ENCODE assay signal across 8 cellular contexts in the genomic region with DNA sequence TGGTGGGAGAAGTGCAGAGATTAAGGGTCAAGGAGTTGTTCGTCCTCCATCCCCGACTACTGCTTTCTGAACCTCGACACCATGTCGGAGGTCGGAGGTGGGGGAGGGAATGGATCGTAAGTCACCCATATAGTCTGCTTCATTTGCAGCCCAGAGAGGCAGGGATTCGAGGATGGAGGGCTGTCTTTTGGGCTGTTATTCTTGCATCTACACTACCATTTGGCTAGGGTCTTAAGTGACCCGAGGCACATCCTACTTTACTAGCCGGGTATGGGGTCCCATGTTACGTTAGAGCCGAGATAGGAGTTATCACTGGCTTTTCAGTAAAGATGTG. TPM values are rescaled to one million over a fixed set of nuclear protein-coding genes. Genes with fewer than 3 reads are reported as not detected.
DNase-seq lines count a peak whose midpoint lies in the region; ATAC-seq and TF ChIP-seq lines count a peak whose summit lies in the region.

No MANE protein-coding gene starts in this region.

- no peak overlapping the region for H2BK15ac ChIP-seq in mesendoderm (replicated peaks; ENCODE audit: low read depth)

- no peaks in the 10 kb centered on the region for H3K27me3 ChIP-seq in heart right ventricle
- H3K27me3 ChIP-seq in mesendoderm (ENCODE audit: insufficient read depth, low read length, poor library complexity): no peaks in the 10 kb centered on the region
- H3K27me3 ChIP-seq in uterus: no peaks in the 10 kb centered on the region

- peaks cover 56% of the 10 kb centered on the region for H3K4me1 Mint-ChIP-seq in brain

- H3K4me1 ChIP-seq in heart right ventricle (peaks cover 5 to 40% (median 29%) of the 10 kb centered on the region in 9 donors), mesendoderm (ENCODE audit: control insufficient read depth, low read depth, low read length) (peaks cover 2% of the 10 kb centered on the region), uterus (peaks cover 0 to 4% of the 10 kb centered on the region in 2 donors)

- H3K9me3 ChIP-seq in heart right ventricle: no peaks in the 10 kb centered on the region
- H3K9me3 ChIP-seq in uterus: no peaks in the 10 kb centered on the region

- H3K4me3 Mint-ChIP-seq in brain: peak overlapping the region; percentile 90 to 93 (median 92)

- H3K4me2 ChIP-seq in mesendoderm (ENCODE audit: low read length): peak overlapping the region; percentile 91

- peak overlapping the region; percentile 93 for H3K18ac ChIP-seq in mesendoderm (ENCODE audit: low read length)

- no peak overlapping the region for H4K5ac ChIP-seq in mesendoderm (ENCODE audit: low read length)

- no peak for TF ChIP-seq POLR2A in uterus (IDR thresholded peaks at IDR 0.05)

- WGBS in heart right ventricle, 2 donors: 6 to 7% methylated on average over 11 of the region's 11 CpGs
- no CpG with 5 or more reads among the region's 11 CpGs for WGBS in mesendoderm (ENCODE audit: extremely low coverage, insufficient coverage, low lambda C conversion rate)

- peak overlapping the region; percentile 92 for H3K4ac ChIP-seq in mesendoderm (ENCODE audit: low read depth, low read length)

- H3K9ac ChIP-seq in mesendoderm (ENCODE audit: low read length): peak overlapping the region; percentile 82

- H3K27ac Mint-ChIP-seq in brain: peak overlapping the region; percentile 94 to 98 (median 97)

- no peak overlapping the region for H4K8ac ChIP-seq in mesendoderm (ENCODE audit: low read depth, low read length)

- no peak overlapping the region for H2BK120ac ChIP-seq in mesendoderm (ENCODE audit: low read depth, low read length)

- intact Hi-C loops in heart right ventricle (cut with DNase I): no loop called here
- intact Hi-C loops in Right ventricle myocardium superior (cut with DNase I): no loop called here
- intact Hi-C loops in uterus (cut with DNase I; ENCODE audit: low total_unique reads): no loop called here

- DNase-seq in heart right ventricle (no peak), Right ventricle myocardium superior (no peak), mesendoderm (no peak), uterus (no peak), GOT3 (lab: John Stamatoyannopoulos, UW) (no peak), HUDEP-2 (lab: John Stamatoyannopoulos, UW; ENCODE audit: unreplicated experiment in 76 of 76) (no peak)
- DNase-seq in activated effector memory CD4-positive, alpha-beta T cell treated with Interleukin-2 at 50 U/mL for 16 hours: no peak

- H3K9me3 Mint-ChIP-seq in brain: peaks cover 0 to 2% (median 0%) of the 10 kb centered on the region in 5 experiments

- peaks cover 9% of the 10 kb centered on the region for H3K27me3 Mint-ChIP-seq in brain

- peak overlapping the region; percentile 91 for H3K56ac ChIP-seq in mesendoderm (ENCODE audit: low read length)

- no peak overlapping the region for H3K23ac ChIP-seq in mesendoderm (ENCODE audit: low read length)

- H3K36me3 ChIP-seq in heart right ventricle (peaks cover 0 to 64% (median 5%) of the 10 kb centered on the region in 9 donors), mesendoderm (ENCODE audit: control insufficient read depth, insufficient read depth, low read length) (no peaks in the 10 kb centered on the region), uterus (no peaks in the 10 kb centered on the region)

- peaks cover 22% of the 10 kb centered on the region for H3K36me3 Mint-ChIP-seq in brain

- H3K27ac ChIP-seq in heart right ventricle (peak overlapping the region in 9 of 10 donors; percentile 71 to 95 (median 91)), mesendoderm (ENCODE audit: low read depth, low read length) (no peak overlapping the region), uterus (peak overlapping the region; percentile 85 to 88)

- no peak overlapping the region for H2BK5ac ChIP-seq in mesendoderm (ENCODE audit: low read length)

- H3K79me1 ChIP-seq in mesendoderm (ENCODE audit: low read length): peaks cover 5% of the 10 kb centered on the region

- TF ChIP-seq CTCF in heart right ventricle (IDR thresholded peaks at IDR 0.05) (no peak), brain (conservative IDR thresholded peaks at IDR 0.05) (no peak), uterus (IDR thresholded peaks at IDR 0.05) (no peak)

- H3K4me3 ChIP-seq in heart right ventricle (peak overlapping the region; percentile 55 to 99 (median 96)), mesendoderm (ENCODE audit: low read length) (peak overlapping the region; percentile 43), uterus (peak overlapping the region; percentile 85 to 92)

- no peaks in the 10 kb centered on the region for H3K79me2 ChIP-seq in mesendoderm (ENCODE audit: control insufficient read depth, insufficient read depth, low read length)

- no peak overlapping the region for H2AK5ac ChIP-seq in mesendoderm (ENCODE audit: low read length)

- ATAC-seq in heart right ventricle (no peak), Right ventricle myocardium superior (ENCODE audit: poor library complexity) (no peak)

RNA-seq across cellular contexts. Expression of a gene that starts 0.6 kb away (rescaled TPM):
- total RNA-seq in heart right ventricle (10 to 100 TPM in 9 of 10 donors, 1 to 10 TPM in 1; 8.8 to 24.0 (median 14.7) TPM), Right ventricle myocardium superior (19.0 TPM), uterus (10 to 100 TPM in 3 of 4 donors, 1 to 10 TPM in 1; 4.1 to 38.1 (median 29.9) TPM)
- polyA plus RNA-seq in heart right ventricle (10 to 100 TPM; 13.2 to 22.4 TPM), brain (ENCODE audit: insufficient read depth, low read depth, low replicate concordance) (46.7 TPM)
- polyA plus RNA-seq in mesendoderm (2013, experiment 1 of 2): 16.1 TPM
- polyA plus RNA-seq in mesendoderm (2013, experiment 2 of 2): 15.7 TPM

RNA-seq across cellular contexts. Expression of a gene that starts 6.1 kb away (rescaled TPM):
- 10 to 100 TPM; 63.9 to 88.3 (median 74.9) TPM for total RNA-seq in heart right ventricle
- polyA plus RNA-seq in heart right ventricle: 100 to 1,000 TPM in 1 of 2 donors, 10 to 100 TPM in 1; 43.0 to 142 TPM
- 81.0 TPM for total RNA-seq in Right ventricle myocardium superior
- polyA plus RNA-seq in brain (ENCODE audit: insufficient read depth, low read depth, low replicate concordance): 142 TPM
- polyA plus RNA-seq in mesendoderm (2013, experiment 1 of 2): 86.6 TPM
- polyA plus RNA-seq in mesendoderm (2013, experiment 2 of 2): 89.9 TPM
- total RNA-seq in uterus: 100 to 1,000 TPM in 1 of 4 donors, 10 to 100 TPM in 2, 1 to 10 TPM in 1; 2.0 to 111 (median 62.9) TPM

RNA-seq across cellular contexts. Expression of a gene that starts 6.3 kb away (rescaled TPM):
- total RNA-seq in heart right ventricle (10 to 100 TPM in 8 of 10 donors, 1 to 10 TPM in 2; 8.5 to 19.8 (median 15.0) TPM), Right ventricle myocardium superior (17.1 TPM), uterus (10 to 100 TPM; 11.3 to 40.5 (median 21.6) TPM)
- polyA plus RNA-seq in heart right ventricle (10 to 100 TPM in 1 of 2 donors, 1 to 10 TPM in 1; 10.0 to 58.5 TPM), brain (ENCODE audit: insufficient read depth, low read depth, low replicate concordance) (25.7 TPM)
- polyA plus RNA-seq in mesendoderm (2013, experiment 1 of 2): 8.0 TPM
- polyA plus RNA-seq in mesendoderm (2013, experiment 2 of 2): 7.6 TPM

RNA-seq across cellular contexts. Expression of a gene that starts 17.4 kb away (rescaled TPM):
- total RNA-seq in heart right ventricle (10 to 100 TPM; 12.1 to 28.9 (median 19.6) TPM), Right ventricle myocardium superior (20.3 TPM), uterus (10 to 100 TPM in 3 of 4 donors, 1 to 10 TPM in 1; 1.0 to 23.9 (median 19.9) TPM)
- polyA plus RNA-seq in heart right ventricle (10 to 100 TPM; 11.5 to 25.5 TPM), brain (ENCODE audit: insufficient read depth, low read depth, low replicate concordance) (52.8 TPM)
- 39.5 TPM for polyA plus RNA-seq in mesendoderm (2013, experiment 1 of 2)
- polyA plus RNA-seq in mesendoderm (2013, experiment 2 of 2): 37.7 TPM

RNA-seq across cellular contexts. Expression of a gene that starts 27.4 kb away (rescaled TPM):
- total RNA-seq in heart right ventricle (10 to 100 TPM; 21.7 to 33.0 (median 26.3) TPM), Right ventricle myocardium superior (26.6 TPM), uterus (10 to 100 TPM in 3 of 4 donors, 1 to 10 TPM in 1; 4.4 to 42.2 (median 36.1) TPM)
- polyA plus RNA-seq in heart right ventricle (10 to 100 TPM; 19.7 to 27.2 TPM), brain (ENCODE audit: insufficient read depth, low read depth, low replicate concordance) (42.0 TPM)
- polyA plus RNA-seq in mesendoderm (2013, experiment 1 of 2): 30.9 TPM
- 31.2 TPM for polyA plus RNA-seq in mesendoderm (2013, experiment 2 of 2)

Comparison
In these comparisons a context has a peak if more than half of its experiments do, and no peak if none do; other contexts are left out.
1. H3K4me3 ChIP-seq: peak in every context shown above with its lines; median percentile 96 in heart right ventricle; 88 in uterus; 43 in mesendoderm.